Comparison of ENCODE assay signal across 8 cellular contexts in the genomic region with DNA sequence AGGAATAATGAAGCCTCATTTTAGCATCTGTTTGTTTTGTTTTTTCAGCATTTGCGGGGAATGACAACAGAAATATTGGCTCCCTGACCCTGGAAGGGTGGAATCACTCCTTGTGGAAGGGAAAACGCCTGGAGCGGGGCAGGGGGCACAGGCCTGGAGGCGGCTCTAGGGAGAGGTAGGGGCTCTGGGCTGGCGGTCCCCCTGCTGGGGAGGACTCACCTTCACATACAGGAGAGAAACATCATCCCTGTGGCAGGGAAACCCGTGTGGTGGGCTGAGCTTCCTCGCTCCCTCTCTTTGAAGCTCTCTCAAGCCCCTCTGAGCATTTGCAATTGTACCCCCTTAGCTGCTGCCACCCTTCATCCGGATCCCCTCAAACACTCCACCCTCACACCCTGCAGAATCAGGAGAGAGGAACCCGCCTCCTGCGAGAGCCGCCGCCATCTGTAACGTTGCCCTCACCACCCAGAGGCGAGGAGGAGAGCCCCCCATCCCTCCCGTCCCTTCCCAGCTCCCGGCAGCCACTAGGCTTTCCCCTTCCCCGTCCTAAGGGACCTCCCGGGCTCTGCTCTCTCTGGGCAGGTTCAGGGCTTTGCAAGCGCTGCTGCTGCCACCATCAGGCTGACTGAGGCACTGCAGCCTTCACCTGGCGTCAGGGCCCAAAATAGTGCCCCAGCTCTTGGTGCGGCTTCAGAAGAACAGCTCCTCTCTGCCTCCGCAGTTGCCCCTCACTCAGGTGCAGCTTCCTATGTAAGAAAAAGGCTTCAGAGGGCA. TPM values are rescaled to one million over a fixed set of nuclear protein-coding genes. Genes with fewer than 3 reads are reported as not detected.
DNase-seq lines count a peak whose midpoint lies in the region; ATAC-seq and TF ChIP-seq lines count a peak whose summit lies in the region.

No MANE protein-coding gene starts in this region.

- H3K36me3 ChIP-seq in OCI-LY3 (replicated peaks; ENCODE audit: low read depth, low read length) (no peaks in the 10 kb centered on the region), neural progenitor cell (no peaks in the 10 kb centered on the region), thoracic aorta (no peaks in the 10 kb centered on the region)

- peaks cover 2% of the 10 kb centered on the region for H3K36me3 Mint-ChIP-seq in neural progenitor cell

- H3K27ac Mint-ChIP-seq in neural progenitor cell, result peak overlapping the region; percentile 53

- H3K4me1 ChIP-seq in OCI-LY3 (ENCODE audit: low read length), result no peaks in the 10 kb centered on the region
- H3K4me1 ChIP-seq in neural progenitor cell, result no peaks in the 10 kb centered on the region
- no peaks in the 10 kb centered on the region for H3K4me1 ChIP-seq in thoracic aorta (ENCODE audit: control insufficient read depth in 1 of 2, low read depth in 2 of 2)

- H3K27me3 Mint-ChIP-seq in neural progenitor cell (ENCODE audit: insufficient read depth, low read depth), result peaks cover 2% of the 10 kb centered on the region

- H4K20me1 ChIP-seq in OCI-LY3 (ENCODE audit: insufficient read depth, low read length) (no peaks in the 10 kb centered on the region), neural progenitor cell (ENCODE audit: low read depth) (no peaks in the 10 kb centered on the region)

- H3K27me3 ChIP-seq in OCI-LY3 (ENCODE audit: low read depth, low read length) (peaks cover 46% of the 10 kb centered on the region), neural progenitor cell (peaks cover 13% of the 10 kb centered on the region), thoracic aorta (replicated peaks; ENCODE audit: insufficient read depth) (no peaks in the 10 kb centered on the region)

- H3K4me3 ChIP-seq in OCI-LY3 (ENCODE audit: low read length), result no peak overlapping the region
- no peak overlapping the region for H3K4me3 ChIP-seq in fibroblast of pulmonary artery (replicated peaks; ENCODE audit: low read depth, low read length)
- H3K4me3 ChIP-seq in neural progenitor cell, result no peak overlapping the region
- no peak overlapping the region for H3K4me3 ChIP-seq in thoracic aorta

- peak; percentile 83 for ATAC-seq in GM19463 (IDR thresholded peaks at IDR 0.05; ENCODE audit: unreplicated experiment)
- ATAC-seq in thoracic aorta (ENCODE audit: insufficient number of reproducible peaks, low FRiP score, low read depth), result no peak

- peak; percentile 83 for TF ChIP-seq CTCF in OCI-LY3 (IDR thresholded peaks at IDR 0.05; ENCODE audit: low read depth, low read length)
- peak; percentile 95 for TF ChIP-seq CTCF in fibroblast of pulmonary artery (IDR thresholded peaks at IDR 0.05; ENCODE audit: low read length, missing control alignments)
- peak; percentile 97 for TF ChIP-seq CTCF in neural progenitor cell (IDR thresholded peaks at IDR 0.05)
- peak; percentile 68 for TF ChIP-seq CTCF in thoracic aorta (IDR thresholded peaks at IDR 0.05)

- no peaks in the 10 kb centered on the region for H3K9me3 Mint-ChIP-seq in neural progenitor cell

- no peak overlapping the region for H3K27ac ChIP-seq in OCI-LY3 (ENCODE audit: low read length)
- H3K27ac ChIP-seq in neural progenitor cell, result no peak overlapping the region
- H3K27ac ChIP-seq in thoracic aorta, result no peak overlapping the region

- H3K4me1 Mint-ChIP-seq in neural progenitor cell, result peaks cover 21% of the 10 kb centered on the region

- H3K9me3 ChIP-seq in OCI-LY3 (ENCODE audit: insufficient read depth, low read length), result no peaks in the 10 kb centered on the region
- no peaks in the 10 kb centered on the region for H3K9me3 ChIP-seq in neural progenitor cell (ENCODE audit: low read depth)
- no peaks in the 10 kb centered on the region for H3K9me3 ChIP-seq in thoracic aorta

- H3K4me2 ChIP-seq in OCI-LY3 (ENCODE audit: low read length), result no peak overlapping the region
- peak overlapping the region; percentile 37 for H3K4me2 ChIP-seq in neural progenitor cell

- no peak overlapping the region for H3K9ac ChIP-seq in OCI-LY3 (ENCODE audit: low read length)
- H3K9ac ChIP-seq in neural progenitor cell, result no peak overlapping the region

- H3K79me2 ChIP-seq in OCI-LY3 (ENCODE audit: low read length) (no peaks in the 10 kb centered on the region), neural progenitor cell (ENCODE audit: low read depth) (no peaks in the 10 kb centered on the region)

- peak overlapping the region; percentile 67 for H3K4me3 Mint-ChIP-seq in neural progenitor cell

- H2AFZ ChIP-seq in OCI-LY3 (ENCODE audit: low read depth, low read length) (no peak overlapping the region), neural progenitor cell (replicated peaks) (peak overlapping the region; percentile 64)

- DNase-seq in CMK (ENCODE audit: low read depth) (peak; percentile 45), HUDEP-2 (lab: John Stamatoyannopoulos, UW; ENCODE audit: unreplicated experiment in 76 of 76) (peak in 42 of 76 experiments; percentile 2 to 64 (median 18)), fibroblast of pulmonary artery (ENCODE audit: low read depth) (peak; percentile 68), neural progenitor cell (ENCODE audit: low spot score) (peak; percentile 91), thoracic aorta (ENCODE audit: low spot score) (no peak)
- peak; percentile 70 to 76 for DNase-seq in activated T-cell treated with anti-CD3 and anti-CD28 coated beads, Interleukin-2, amount 50 U/mL, for 48 hours

- H3F3A ChIP-seq in neural progenitor cell (ENCODE audit: low read depth), result no peaks in the 10 kb centered on the region

RNA-seq across cellular contexts. Expression of a gene that starts 10.4 kb away (rescaled TPM):
- 1.1 and 2.6 TPM in 2 replicates for total RNA-seq in neural progenitor cell (ENCODE audit: low replicate concordance)
- total RNA-seq in thoracic aorta, result not detected
